1 cellular context compared by ENCODE assay signal in the genomic region with DNA sequence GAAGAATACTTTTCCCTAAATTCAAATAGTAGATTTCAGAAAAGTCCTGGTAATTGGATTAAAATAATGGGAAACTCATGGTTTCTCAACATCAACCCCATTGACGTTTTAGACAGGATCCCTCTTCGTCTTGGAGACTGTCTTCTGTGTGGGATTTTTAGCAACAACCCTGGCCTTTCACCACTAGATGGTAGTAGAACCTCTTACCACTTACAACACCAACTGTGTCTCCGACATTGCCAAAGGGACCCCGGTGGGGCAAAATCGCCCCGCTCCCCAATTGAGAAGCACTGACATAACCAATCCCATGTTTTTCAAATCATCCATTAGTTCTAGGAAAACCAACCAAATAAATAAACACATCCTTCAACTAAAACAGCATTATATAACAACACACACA.
TF ChIP-seq lines count a peak whose summit lies in the region.

No MANE protein-coding gene starts in this region.

TF ChIP-seq in GM23338, 12 proteins besides CTCF, POLR2A, EP300 and RAD21 (continued from another document):
- TF ChIP-seq REST (IDR thresholded peaks at IDR 0.05; ENCODE audit: unreplicated experiment): no peak
